ENCODE assay signal across 18 cellular contexts in the genomic region with DNA sequence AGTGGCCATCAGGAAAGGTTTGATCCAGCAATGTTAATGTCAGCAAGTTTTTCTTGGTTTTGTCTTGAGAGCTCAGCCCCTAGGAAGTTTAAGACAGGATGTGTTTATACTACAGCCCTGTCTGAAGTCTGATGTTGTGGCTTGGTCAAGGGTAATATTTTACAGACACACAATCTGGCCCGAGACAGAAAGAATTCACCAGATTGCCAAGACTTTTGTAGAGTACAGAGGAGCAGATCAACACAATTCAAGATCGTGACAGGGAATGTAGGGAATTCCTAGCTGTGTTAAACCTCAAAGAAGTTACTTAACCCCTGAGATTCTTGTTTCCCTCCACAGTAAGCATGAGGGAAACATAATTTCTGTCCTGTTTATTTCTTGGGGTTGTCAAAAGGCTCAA.
DNase-seq lines count a peak whose midpoint lies in the region; ATAC-seq and FAIRE-seq lines count a peak whose summit lies in the region.
"Had no signal": no experiment of that assay in that cellular context is flagged by ENCODE, and none has a peak within 500 bp of the region (broad histone marks: within the 10 kb centered on the region; RNA-seq: fewer than 3 reads in every experiment).

No MANE protein-coding gene starts in this region.

- peak; percentile 26 for DNase-seq in RCC 7860 (ENCODE audit: low spot score)
- DNase-seq in astrocyte of the hippocampus (ENCODE audit: low read depth, low spot score), result peak; percentile 32
- DNase-seq in glomerular visceral epithelial cell (ENCODE audit: extremely low spot score), result peak; percentile 67
- DNase-seq in renal cortical epithelial cell (ENCODE audit: low read depth), result peak; percentile 96
- DNase-seq in stimulated activated effector memory CD8-positive, alpha-beta T cell treated with anti-CD3 and anti-CD28 coated beads, Interleukin-12 subunit alpha, Interleukin-12 subunit beta, amount 100 ng/mL, for 72 hours (ENCODE audit: low spot score in 2 of 2), result no peak
- no peak for DNase-seq in NCI-H2227 (lab: John Stamatoyannopoulos, UW; ENCODE audit: unreplicated experiment)
- DNase-seq in activated T-cell treated with anti-CD3 and anti-CD28 coated beads, Interleukin-2, amount 50 U/mL, for 24 hours, result no peak
- DNase-seq: CD4-positive, alpha-beta memory T cell; DMS153; GDM1; GOT3; H9; KBM-7 had no signal

- H3K4me1 Mint-ChIP-seq in stimulated activated effector memory CD8-positive, alpha-beta T cell treated with anti-CD3 and anti-CD28 coated beads, Interleukin-12 subunit alpha, Interleukin-12 subunit beta, amount 100 ng/mL, for 72 hours, result no peaks in the 10 kb centered on the region
- no peaks in the 10 kb centered on the region for H3K4me1 Mint-ChIP-seq in activated T-cell treated with anti-CD3 and anti-CD28 coated beads, Interleukin-2, amount 50 U/mL, for 24 hours (ENCODE audit: low read depth)
- H3K4me1 Mint-ChIP-seq: CD14-positive monocyte; CD4-positive, alpha-beta memory T cell; H9; IgD-negative memory B cell had no signal

- peaks cover 4% of the 10 kb centered on the region for H3K9me3 Mint-ChIP-seq in stimulated activated effector memory CD8-positive, alpha-beta T cell treated with anti-CD3 and anti-CD28 coated beads, Interleukin-12 subunit alpha, Interleukin-12 subunit beta, amount 100 ng/mL, for 72 hours
- peaks cover 3% of the 10 kb centered on the region for H3K9me3 Mint-ChIP-seq in activated T-cell treated with anti-CD3 and anti-CD28 coated beads, Interleukin-2, amount 50 U/mL, for 24 hours

- no peak for ATAC-seq in HG03439 (IDR thresholded peaks at IDR 0.05; ENCODE audit: unreplicated experiment)
- ATAC-seq in stimulated activated effector memory CD8-positive, alpha-beta T cell treated with anti-CD3 and anti-CD28 coated beads, Interleukin-12 subunit alpha, Interleukin-12 subunit beta, amount 100 ng/mL, for 72 hours, result no peak

- H3K4me3 Mint-ChIP-seq in stimulated activated effector memory CD8-positive, alpha-beta T cell treated with anti-CD3 and anti-CD28 coated beads, Interleukin-12 subunit alpha, Interleukin-12 subunit beta, amount 100 ng/mL, for 72 hours, result no peak overlapping the region
- H3K4me3 Mint-ChIP-seq in activated T-cell treated with anti-CD3 and anti-CD28 coated beads, Interleukin-2, amount 50 U/mL, for 24 hours, result no peak overlapping the region
- H3K4me3 Mint-ChIP-seq: CD14-positive monocyte; CD4-positive, alpha-beta memory T cell; H9; IgD-negative memory B cell had no signal

- H3K36me3 Mint-ChIP-seq in stimulated activated effector memory CD8-positive, alpha-beta T cell treated with anti-CD3 and anti-CD28 coated beads, Interleukin-12 subunit alpha, Interleukin-12 subunit beta, amount 100 ng/mL, for 72 hours, result no peaks in the 10 kb centered on the region
- H3K36me3 Mint-ChIP-seq in activated T-cell treated with anti-CD3 and anti-CD28 coated beads, Interleukin-2, amount 50 U/mL, for 24 hours (ENCODE audit: low read depth), result no peaks in the 10 kb centered on the region
- H3K36me3 Mint-ChIP-seq: CD14-positive monocyte; CD4-positive, alpha-beta memory T cell had no signal

- no peak overlapping the region for H3K27ac Mint-ChIP-seq in stimulated activated effector memory CD8-positive, alpha-beta T cell treated with anti-CD3 and anti-CD28 coated beads, Interleukin-12 subunit alpha, Interleukin-12 subunit beta, amount 100 ng/mL, for 72 hours
- H3K27ac Mint-ChIP-seq in activated T-cell treated with anti-CD3 and anti-CD28 coated beads, Interleukin-2, amount 50 U/mL, for 24 hours, result no peak overlapping the region
- H3K27ac Mint-ChIP-seq: CD14-positive monocyte; CD4-positive, alpha-beta memory T cell; H9; IgD-negative memory B cell had no signal

- peak; percentile 86 for FAIRE-seq in RCC 7860 (lab: Jason Lieb, UNC)
- FAIRE-seq: A204.1, HTR-8/SVneo had no signal

- H3K27me3 Mint-ChIP-seq in activated T-cell treated with anti-CD3 and anti-CD28 coated beads, Interleukin-2, amount 50 U/mL, for 24 hours, result peaks cover 6% of the 10 kb centered on the region
- H3K27me3 Mint-ChIP-seq: CD4-positive, alpha-beta memory T cell; IgD-negative memory B cell had no signal

Comparison
In these comparisons a context has a peak if more than half of its experiments do, and no peak if none do; other contexts are left out.
1. DNase-seq: peak in RCC 7860 (single experiment), astrocyte of the hippocampus (single experiment), glomerular visceral epithelial cell (single experiment) and renal cortical epithelial cell (single experiment); none in stimulated activated effector memory CD8-positive, alpha-beta T cell treated with anti-CD3 and anti-CD28 coated beads, Interleukin-12 subunit alpha, Interleukin-12 subunit beta, amount 100 ng/mL, for 72 hours (0 of 2), NCI-H2227 (single experiment) and activated T-cell treated with anti-CD3 and anti-CD28 coated beads, Interleukin-2, amount 50 U/mL, for 24 hours (single experiment).